12 cellular contexts compared by ENCODE assay signal in genomic region chr17:37802712-37803416, GRCh38. TPM values are rescaled to one million over a fixed set of nuclear protein-coding genes. Genes with fewer than 3 reads are reported as not detected.
DNase-seq lines count a peak whose midpoint lies in the region; ATAC-seq and TF ChIP-seq lines count a peak whose summit lies in the region.
"Had no signal": no experiment of that assay in that cellular context is flagged by ENCODE, and none has a peak within 500 bp of the region (broad histone marks: within the 10 kb centered on the region; RNA-seq: fewer than 3 reads in every experiment).

No MANE protein-coding gene starts in this region.

- H3K36me3 ChIP-seq in fibroblast of lung (ENCODE audit: control insufficient read depth, insufficient read depth, low read length): no peaks in the 10 kb centered on the region

- no peak overlapping the region for H2AFZ ChIP-seq in fibroblast of lung (ENCODE audit: low read length)

- H3K9me3 ChIP-seq in fibroblast of lung (ENCODE audit: control insufficient read depth, insufficient read depth, low read depth, low read length): no peaks in the 10 kb centered on the region

- H3K27ac ChIP-seq in fibroblast of lung (ENCODE audit: insufficient read depth, low read length): no peak overlapping the region

- H3K4me3 ChIP-seq in fibroblast of lung (replicated peaks in 1 of 4; ENCODE audit: control extremely low read depth in 1 of 4, insufficient read depth in 1 of 4, low read depth in 3 of 4, low read length in 4 of 4): no peak overlapping the region

- no peaks in the 10 kb centered on the region for H3K79me2 ChIP-seq in fibroblast of lung (ENCODE audit: control insufficient read depth, insufficient read depth, low read length)

- no peak overlapping the region for H3K4me2 ChIP-seq in fibroblast of lung (ENCODE audit: extremely low read depth, insufficient read depth, low read length)

- no peak overlapping the region for H3K9ac ChIP-seq in fibroblast of lung (ENCODE audit: insufficient read depth, low read length)

- no peaks in the 10 kb centered on the region for H4K20me1 ChIP-seq in fibroblast of lung (ENCODE audit: control insufficient read depth, extremely low read depth, insufficient read depth, low read length)

- no peak for ATAC-seq in GM21360 (IDR thresholded peaks at IDR 0.05; ENCODE audit: unreplicated experiment)
- ATAC-seq: CD8-positive, alpha-beta T cell had no signal

- no peaks in the 10 kb centered on the region for H3K27me3 ChIP-seq in fibroblast of lung (ENCODE audit: control insufficient read depth, insufficient read depth, low read length)

- DNase-seq in AG09319 (ENCODE audit: extremely low read depth, low read depth): peak; percentile 23
- peak; percentile 66 for DNase-seq in M059J (ENCODE audit: low read depth)
- peak; percentile 63 to 85 for DNase-seq in fibroblast of lung (ENCODE audit: low read depth in 2 of 2)
- DNase-seq in myocyte (ENCODE audit: low read depth): peak; percentile 59
- no peak for DNase-seq in activated CD4-positive, alpha-beta T cell treated with anti-CD3 and anti-CD28 coated beads for 48 hours
- no peak for DNase-seq in NCI-H1105 treated with DMSO at 0.1 percent for 48 hours (lab: John Stamatoyannopoulos, UW)
- no peak for DNase-seq in dermis blood vessel endothelial cell
- DNase-seq: CD8-positive, alpha-beta T cell; effector CD8-positive, alpha-beta T cell; NCI-H2081; small intestine had no signal

- TF ChIP-seq CTCF in AG09319 (IDR thresholded peaks at IDR 0.05; ENCODE audit: low read depth, low read length) (no peak), fibroblast of lung (conservative IDR thresholded peaks at IDR 0.05 in 1 of 2, IDR thresholded peaks at IDR 0.05 in 1 of 2; ENCODE audit: low read depth in 1 of 2, low read length in 2 of 2) (no peak)

- H3K4me1 ChIP-seq in fibroblast of lung (ENCODE audit: control insufficient read depth, extremely low read depth, insufficient read depth, low read length): peaks cover 4% of the 10 kb centered on the region

RNA-seq across cellular contexts. Expression of gene HNF1B, which starts 58.0 kb away (rescaled TPM):
- not detected in 2 replicates for total RNA-seq in M059J (2014; rRNA removed; shearing (Covaris generic))
- total RNA-seq in fibroblast of lung (not detected in 2 replicates), myocyte (not detected in 2 replicates), dermis blood vessel endothelial cell (0.05 and 0.34 TPM in 2 replicates)
- polyA plus RNA-seq in fibroblast of lung: not detected in 2 replicates
- polyA plus RNA-seq in fibroblast of lung (2012): not detected in 2 replicates
- not detected in 2 replicates for polyA minus RNA-seq in fibroblast of lung (ENCODE audit: low replicate concordance)
- polyA plus RNA-seq in myocyte (2012): not detected
- total RNA-seq: CD8-positive, alpha-beta T cell had no signal

Comparison
In these comparisons a context has a peak if more than half of its experiments do, and no peak if none do; other contexts are left out.
1. DNase-seq: peak in AG09319 (single experiment), M059J (single experiment), fibroblast of lung (2 of 2) and myocyte (single experiment); none in activated CD4-positive, alpha-beta T cell treated with anti-CD3 and anti-CD28 coated beads for 48 hours (single experiment), NCI-H1105 treated with DMSO at 0.1 percent for 48 hours (single experiment) and dermis blood vessel endothelial cell (single experiment).